Comparison of ENCODE assay signal across 16 cellular contexts in genomic region chr7:24974026-24974832, GRCh38.
"Had no signal": no experiment of that assay in that cellular context is flagged by ENCODE, and none has a peak within 500 bp of the region (broad histone marks: within the 10 kb centered on the region; RNA-seq: fewer than 3 reads in every experiment).

No MANE protein-coding gene starts in this region.

- H3K4me3 ChIP-seq: coronary artery, gastrocnemius medialis, heart left ventricle, lung had no signal

- H3K27ac ChIP-seq: coronary artery, gastrocnemius medialis, heart left ventricle had no signal

- H3K9me3 ChIP-seq: gastrocnemius medialis, heart left ventricle had no signal

- H3K27ac Mint-ChIP-seq: activated CD4-positive, alpha-beta T cell treated with anti-CD3 and anti-CD28 coated beads, Interleukin-2, amount 10 ng/mL, durations not matched to agents 24 days and 14 days; activated CD8-positive, alpha-beta T cell treated with anti-CD3 and anti-CD28 coated beads for 36 hours; activated naive CD4-positive, alpha-beta T cell treated with anti-CD3 and anti-CD28 coated beads, Interleukin-2, amount 10 ng/mL, durations not matched to agents 7 days and 5 days; activated T-cell treated with anti-CD3 and anti-CD28 coated beads, Interleukin-2, amount 50 U/mL, for 24 hours; nephron progenitor cell; stimulated activated naive B cell treated with anti-CD40 and anti-IgM and Interleukin-4, amounts not matched to agents 10 μg/mL and 1 μg/mL and 100 μg/mL, for 72 hours had no signal

- H3K27me3 Mint-ChIP-seq: activated CD4-positive, alpha-beta T cell treated with anti-CD3 and anti-CD28 coated beads, Interleukin-2, amount 10 ng/mL, durations not matched to agents 24 days and 14 days; activated CD8-positive, alpha-beta T cell treated with anti-CD3 and anti-CD28 coated beads for 36 hours; activated naive CD4-positive, alpha-beta T cell treated with anti-CD3 and anti-CD28 coated beads, Interleukin-2, amount 10 ng/mL, durations not matched to agents 7 days and 5 days; activated T-cell treated with anti-CD3 and anti-CD28 coated beads, Interleukin-2, amount 50 U/mL, for 24 hours; central memory CD8-positive, alpha-beta T cell; stimulated activated naive B cell treated with anti-CD40 and anti-IgM and Interleukin-4, amounts not matched to agents 10 μg/mL and 1 μg/mL and 100 μg/mL, for 72 hours had no signal

- H3K9me3 Mint-ChIP-seq: activated CD4-positive, alpha-beta T cell treated with anti-CD3 and anti-CD28 coated beads, Interleukin-2, amount 10 ng/mL, durations not matched to agents 24 days and 14 days; activated CD8-positive, alpha-beta T cell treated with anti-CD3 and anti-CD28 coated beads for 36 hours; activated naive CD4-positive, alpha-beta T cell treated with anti-CD3 and anti-CD28 coated beads, Interleukin-2, amount 10 ng/mL, durations not matched to agents 7 days and 5 days; activated T-cell treated with anti-CD3 and anti-CD28 coated beads, Interleukin-2, amount 50 U/mL, for 24 hours; central memory CD8-positive, alpha-beta T cell; nephron progenitor cell; stimulated activated naive B cell treated with anti-CD40 and anti-IgM and Interleukin-4, amounts not matched to agents 10 μg/mL and 1 μg/mL and 100 μg/mL, for 72 hours had no signal

- ATAC-seq: activated CD8-positive, alpha-beta T cell treated with anti-CD3 and anti-CD28 coated beads for 36 hours; gastrocnemius medialis; heart left ventricle; left lobe of liver; stimulated activated naive B cell treated with anti-CD40 and anti-IgM and Interleukin-4, amounts not matched to agents 10 μg/mL and 1 μg/mL and 100 μg/mL, for 72 hours had no signal

- H3K36me3 ChIP-seq: gastrocnemius medialis, heart left ventricle had no signal

- H3K4me3 Mint-ChIP-seq: activated CD4-positive, alpha-beta T cell treated with anti-CD3 and anti-CD28 coated beads, Interleukin-2, amount 10 ng/mL, durations not matched to agents 24 days and 14 days; activated CD8-positive, alpha-beta T cell treated with anti-CD3 and anti-CD28 coated beads for 36 hours; activated naive CD4-positive, alpha-beta T cell treated with anti-CD3 and anti-CD28 coated beads, Interleukin-2, amount 10 ng/mL, durations not matched to agents 7 days and 5 days; activated T-cell treated with anti-CD3 and anti-CD28 coated beads, Interleukin-2, amount 50 U/mL, for 24 hours; central memory CD8-positive, alpha-beta T cell; nephron progenitor cell; stimulated activated naive B cell treated with anti-CD40 and anti-IgM and Interleukin-4, amounts not matched to agents 10 μg/mL and 1 μg/mL and 100 μg/mL, for 72 hours had no signal

- DNase-seq: activated CD4-positive, alpha-beta T cell treated with anti-CD3 and anti-CD28 coated beads, Interleukin-2, amount 10 ng/mL, durations not matched to agents 24 days and 14 days; activated CD8-positive, alpha-beta T cell treated with anti-CD3 and anti-CD28 coated beads for 36 hours; activated naive CD4-positive, alpha-beta T cell treated with anti-CD3 and anti-CD28 coated beads, Interleukin-2, amount 10 ng/mL, durations not matched to agents 7 days and 5 days; activated T-cell treated with anti-CD3 and anti-CD28 coated beads, Interleukin-2, amount 50 U/mL, for 24 hours; aorta; gastrocnemius medialis; heart left ventricle; kidney; midbrain; nephron progenitor cell; nucleus accumbens; stimulated activated naive B cell treated with anti-CD40 and anti-IgM and Interleukin-4, amounts not matched to agents 10 μg/mL and 1 μg/mL and 100 μg/mL, for 72 hours had no signal

- H3K27me3 ChIP-seq: gastrocnemius medialis, heart left ventricle had no signal
